Comparison of ENCODE assay signal across 8 cellular contexts in genomic region chr7:35537067-35538023, GRCh38.
DNase-seq lines count a peak whose midpoint lies in the region; ATAC-seq and TF ChIP-seq lines count a peak whose summit lies in the region.

No MANE protein-coding gene starts in this region.

- H3K36me3 Mint-ChIP-seq in activated CD4-positive, alpha-beta T cell treated with anti-CD3 and anti-CD28 coated beads for 36 hours (ENCODE audit: low read depth) = no peaks in the 10 kb centered on the region
- no peaks in the 10 kb centered on the region for H3K36me3 Mint-ChIP-seq in chondrocyte (ENCODE audit: low read depth)

- intact Hi-C loops in activated CD4-positive, alpha-beta T cell treated with anti-CD3 and anti-CD28 coated beads for 36 hours (cut with DNase I, micrococcal nuclease) = loop anchor here (1.0 to 10.0 kb wide), 9 partner anchors 85 to 1395 kb away; no protein-coding TSS in a partner anchor
- intact Hi-C loops in left colon (cut with DNase I, micrococcal nuclease) = no loop called here

- no peak overlapping the region for H3K27ac Mint-ChIP-seq in activated CD4-positive, alpha-beta T cell treated with anti-CD3 and anti-CD28 coated beads for 36 hours
- no peak overlapping the region for H3K27ac Mint-ChIP-seq in chondrocyte (ENCODE audit: unreplicated experiment)

- H3K4me3 ChIP-seq in AG10803 (ENCODE audit: low read length) = peak overlapping the region; percentile 42

- peak; percentile 97 for ATAC-seq in GM18907 (IDR thresholded peaks at IDR 0.05; ENCODE audit: unreplicated experiment)
- peak; percentile 98 for ATAC-seq in HG03139 (IDR thresholded peaks at IDR 0.05; ENCODE audit: unreplicated experiment)
- ATAC-seq in activated CD4-positive, alpha-beta T cell treated with anti-CD3 and anti-CD28 coated beads for 36 hours = peak; percentile 99
- ATAC-seq in left colon = peak; percentile 98

- CTCF ChIA-PET in activated CD4-positive, alpha-beta T cell treated with anti-CD3 and anti-CD28 coated beads for 36 hours (lab: Charles Lee) = interaction anchor here (0.5 to 1.5 kb wide), 9 partner anchors 13 to 1216 kb away, joined by 3 to 9 read pairs (median 4); no protein-coding TSS in a partner anchor

- H3K4me1 Mint-ChIP-seq in activated CD4-positive, alpha-beta T cell treated with anti-CD3 and anti-CD28 coated beads for 36 hours = no peaks in the 10 kb centered on the region
- H3K4me1 Mint-ChIP-seq in chondrocyte (ENCODE audit: low read depth) = no peaks in the 10 kb centered on the region

- POLR2A ChIA-PET in activated CD4-positive, alpha-beta T cell treated with anti-CD3 and anti-CD28 coated beads for 36 hours (lab: Charles Lee) = no interaction called here

- TF ChIP-seq CTCF in AG10803 (conservative IDR thresholded peaks at IDR 0.05; ENCODE audit: low read length) (peak; percentile 86), chondrocyte (IDR thresholded peaks at IDR 0.05) (peak; percentile 99)

- peaks cover 9% of the 10 kb centered on the region for H3K27me3 Mint-ChIP-seq in activated CD4-positive, alpha-beta T cell treated with anti-CD3 and anti-CD28 coated beads for 36 hours
- peaks cover 23% of the 10 kb centered on the region for H3K27me3 Mint-ChIP-seq in chondrocyte (ENCODE audit: low read depth)

- peak; percentile 49 for DNase-seq in AG10803 (ENCODE audit: low read depth)
- peak; percentile 81 for DNase-seq in NCI-H2227 (lab: John Stamatoyannopoulos, UW; ENCODE audit: unreplicated experiment)
- DNase-seq in activated CD4-positive, alpha-beta T cell treated with anti-CD3 and anti-CD28 coated beads for 36 hours = peak; percentile 87
- no peak for DNase-seq in chondrocyte (ENCODE audit: low spot score)
- DNase-seq in left colon = peak; percentile 46 to 84
- peak; percentile 75 for DNase-seq in stimulated activated CD4-positive, alpha-beta T cell treated with anti-CD3 and anti-CD28 coated beads, Interleukin-1b, Interleukin-23, amount 100 ng/mL, for 48 hours

- no peaks in the 10 kb centered on the region for H3K9me3 Mint-ChIP-seq in activated CD4-positive, alpha-beta T cell treated with anti-CD3 and anti-CD28 coated beads for 36 hours (ENCODE audit: low read depth)
- no peaks in the 10 kb centered on the region for H3K9me3 Mint-ChIP-seq in chondrocyte (ENCODE audit: low read depth)

- peak overlapping the region; percentile 56 for H3K4me3 Mint-ChIP-seq in activated CD4-positive, alpha-beta T cell treated with anti-CD3 and anti-CD28 coated beads for 36 hours
- H3K4me3 Mint-ChIP-seq in chondrocyte (ENCODE audit: unreplicated experiment) = peak overlapping the region; percentile 75

Comparison
In these comparisons a context has a peak if more than half of its experiments do, and no peak if none do; other contexts are left out.
1. intact Hi-C loops: an anchor here in activated CD4-positive, alpha-beta T cell treated with anti-CD3 and anti-CD28 coated beads for 36 hours (1.0 to 10.0 kb wide); none called in left colon.